In genomic region chr15:57969355-57969754, GRCh38 we compare ENCODE assay signal across 11 cellular contexts.
DNase-seq lines count a peak whose midpoint lies in the region; TF ChIP-seq lines count a peak whose summit lies in the region.
"Had no signal": no experiment of that assay in that cellular context is flagged by ENCODE, and none has a peak within 500 bp of the region (broad histone marks: within the 10 kb centered on the region; RNA-seq: fewer than 3 reads in every experiment).

No MANE protein-coding gene starts in this region.

- TF ChIP-seq EP300 in transverse colon (IDR thresholded peaks at IDR 0.05; ENCODE audit: low read depth) = no peak

- no peaks in the 10 kb centered on the region for H3K36me3 ChIP-seq in transverse colon

- intact Hi-C loops in transverse colon (cut with DNase I; ENCODE audit: low total_unique reads) = no loop called here

- H3K27me3 ChIP-seq in transverse colon = no peaks in the 10 kb centered on the region

- no peaks in the 10 kb centered on the region for H3K9me3 ChIP-seq in transverse colon

- TF ChIP-seq POLR2A in transverse colon (IDR thresholded peaks at IDR 0.05) = no peak

- no peak overlapping the region for H3K27ac ChIP-seq in transverse colon

- H3K4me1 ChIP-seq in transverse colon = no peaks in the 10 kb centered on the region

- in situ Hi-C loops in transverse colon (cut with MboI; ENCODE audit: low pct_ligation_motif_present in 1 of 4, low pct_unique_long_range_greater_than_20kb in 1 of 4, low sequenced_read_pairs in 3 of 4) = no loop called here

- H3K4me3 ChIP-seq in fibroblast of pulmonary artery (replicated peaks; ENCODE audit: low read depth, low read length) (no peak overlapping the region), transverse colon (no peak overlapping the region)

- TF ChIP-seq CTCF in fibroblast of pulmonary artery (IDR thresholded peaks at IDR 0.05; ENCODE audit: low read length, missing control alignments) (peak; percentile 49), transverse colon (IDR thresholded peaks at IDR 0.05) (peak; percentile 11 to 44 (median 30))

- WGBS in transverse colon (ENCODE audit: low coverage in 1 of 2), 2 donors = 60 to 67% methylated on average over 5 of the region's 5 CpGs

- DNase-seq in SHP77 treated with DMSO at 0.1 percent for 48 hours (lab: John Stamatoyannopoulos, UW) (peak; percentile 6), SHP77 (lab: John Stamatoyannopoulos, UW) (no peak), RPMI7951 (ENCODE audit: low read depth) (peak; percentile 8), fibroblast of pulmonary artery (ENCODE audit: low read depth) (peak; percentile 60), transverse colon (no peak), LoVo (ENCODE audit: low spot score) (no peak), NCI-H146 (lab: John Stamatoyannopoulos, UW) (no peak), NCI-H2029 (lab: John Stamatoyannopoulos, UW) (no peak)
- DNase-seq: stimulated activated CD4-positive, alpha-beta T cell treated with anti-CD3 and anti-CD28 coated beads, Interleukin-2, amount 100 ng/mL, for 24 hours; stimulated activated naive CD8-positive, alpha-beta T cell treated with anti-CD3 and anti-CD28 coated beads, Interleukin-15, Interleukin-2, amounts not matched to agents 100 U/mL and 50 U/mL, for 24 hours; T-helper 9 cell had no signal

Comparison
In these comparisons a context has a peak if more than half of its experiments do, and no peak if none do; other contexts are left out.
1. DNase-seq: peak in SHP77 treated with DMSO at 0.1 percent for 48 hours (single experiment), RPMI7951 (single experiment) and fibroblast of pulmonary artery (single experiment); none in SHP77 (0 of 2), transverse colon (single experiment), LoVo (single experiment), NCI-H146 (single experiment) and NCI-H2029 (single experiment).